20 cellular contexts compared by ENCODE assay signal in genomic region chr20:32158943-32159660, GRCh38. TPM values are rescaled to one million over a fixed set of nuclear protein-coding genes. Genes with fewer than 3 reads are reported as not detected.
A peak's percentile ranks its signal among the peaks of the same experiment; 100 is the strongest.
DNase-seq lines count a peak whose midpoint lies in the region; ATAC-seq and TF ChIP-seq lines count a peak whose summit lies in the region.
"Had no signal": no experiment of that assay in that cellular context is flagged by ENCODE, and none has a peak within 500 bp of the region (broad histone marks: within the 10 kb centered on the region; RNA-seq: fewer than 3 reads in every experiment).

No MANE protein-coding gene starts in this region.

- no peak overlapping the region for H3K4me3 ChIP-seq in HEK293 (ENCODE audit: low read depth, low read length)
- H3K4me3 ChIP-seq in coronary artery = no peak overlapping the region
- no peak overlapping the region for H3K4me3 ChIP-seq in sigmoid colon
- H3K4me3 ChIP-seq in uterus = no peak overlapping the region
- H3K4me3 ChIP-seq: dorsolateral prefrontal cortex had no signal

- intact Hi-C loops in sigmoid colon (cut with DNase I) = no loop called here
- intact Hi-C loops in uterus (cut with DNase I; ENCODE audit: low total_unique reads) = no loop called here

- TF ChIP-seq CTCF in HEK293 (tag by site-specific recombination; IDR thresholded peaks at IDR 0.05) (no peak), coronary artery (IDR thresholded peaks at IDR 0.05) (no peak), sigmoid colon (IDR thresholded peaks at IDR 0.05) (no peak), uterus (IDR thresholded peaks at IDR 0.05) (no peak)

- POLR2A ChIA-PET in HEK293 (lab: Yijun Ruan, JAX) = no interaction called here

- H3K4me1 ChIP-seq in HEK293 (ENCODE audit: control insufficient read depth, insufficient read depth, low read length) (no peaks in the 10 kb centered on the region), sigmoid colon (peaks cover 0 to 13% (median 8%) of the 10 kb centered on the region in 4 donors), uterus (no peaks in the 10 kb centered on the region)

- H3K9me3 ChIP-seq in HEK293 (ENCODE audit: control insufficient read depth, insufficient read depth, low read depth, low read length) (no peaks in the 10 kb centered on the region), sigmoid colon (no peaks in the 10 kb centered on the region), uterus (no peaks in the 10 kb centered on the region)
- H3K9me3 ChIP-seq: SK-N-SH had no signal

- no peak for TF ChIP-seq POLR2A in sigmoid colon (IDR thresholded peaks at IDR 0.05)
- TF ChIP-seq POLR2A in uterus (IDR thresholded peaks at IDR 0.05) = no peak

- H3K36me3 ChIP-seq in HEK293 (ENCODE audit: control insufficient read depth in 2 of 2, insufficient read depth in 1 of 2, low read length in 2 of 2) = peaks cover 8 to 72% of the 10 kb centered on the region in 2 experiments; a peak in 2 of 3 replicates
- H3K36me3 ChIP-seq in sigmoid colon = peaks cover 6 to 84% (median 43%) of the 10 kb centered on the region in 4 donors
- H3K36me3 ChIP-seq in uterus = no peaks in the 10 kb centered on the region

- H3K27ac ChIP-seq in HEK293 (ENCODE audit: extremely low read depth, low read depth, low read length) (no peak overlapping the region), coronary artery (no peak overlapping the region), sigmoid colon (no peak overlapping the region), uterus (no peak overlapping the region)
- H3K27ac ChIP-seq: dorsolateral prefrontal cortex had no signal

- no peak for ATAC-seq in HG03469 (IDR thresholded peaks at IDR 0.05; ENCODE audit: unreplicated experiment)
- ATAC-seq: left ventricle myocardium superior; natural killer cell treated with Interleukin-12 subunit alpha and Interleukin-12 subunit beta and Interleukin-15 and Interleukin-18, amount 100 ng/mL, for 72 hours had no signal

- peak; percentile 41 for DNase-seq in activated effector memory CD4-positive, alpha-beta T cell treated with anti-CD3 and anti-CD28 coated beads, Interleukin-2, amount 50 U/mL, for 16 hours
- DNase-seq in activated effector memory CD4-positive, alpha-beta T cell treated with Interleukin-2 at 50 U/mL for 16 hours = no peak
- DNase-seq in coronary artery (ENCODE audit: low spot score) (peak; percentile 31), sigmoid colon (peak; percentile 28), DMS 273 treated with DMSO at 0.1 percent for 48 hours (lab: John Stamatoyannopoulos, UW) (no peak), uterus (no peak)
- DNase-seq: anterior cingulate cortex, C1 segment of cervical spinal cord, dorsolateral prefrontal cortex, foreskin fibroblast, immature natural killer cell, KG1, left ventricle myocardium superior, NCI-H1694, NCI-H2171, NCI-H524, SK-N-SH had no signal

- CTCF ChIA-PET in HEK293 (lab: Yijun Ruan, JAX) = interaction anchor here (0.6 kb wide), 1 partner anchor 24 kb away, joined by 5 read pairs; no protein-coding TSS in a partner anchor

- WGBS in sigmoid colon, 2 donors = 93 to 97% methylated on average over 4 of the region's 4 CpGs

- TF ChIP-seq EP300 in sigmoid colon (IDR thresholded peaks at IDR 0.05) = no peak

- no peaks in the 10 kb centered on the region for H3K27me3 ChIP-seq in sigmoid colon
- H3K27me3 ChIP-seq in uterus = no peaks in the 10 kb centered on the region
- H3K27me3 ChIP-seq: dorsolateral prefrontal cortex had no signal

TF ChIP-seq in HEK293, 187 proteins besides CTCF, POLR2A, EP300 and RAD21:
- no peak for TF ChIP-seq ZNF354C (tag by site-specific recombination; IDR thresholded peaks at IDR 0.05; ENCODE audit: borderline replicate concordance, low read depth)
- peak; percentile 80 for TF ChIP-seq ZNF664 (tag by site-specific recombination; IDR thresholded peaks at IDR 0.05)
TF ChIP-seq in HEK293: peak in this region for 1.

RNA-seq across cellular contexts. Expression of gene PLAGL2, which starts 48.4 kb away (rescaled TPM):
- total RNA-seq in sigmoid colon = 1 to 10 TPM; 3.3 to 5.6 (median 4.6) TPM
- polyA plus RNA-seq in sigmoid colon = 10 to 100 TPM in 1 of 3 donors, 1 to 10 TPM in 2; 3.0 to 12.5 (median 8.1) TPM
- 10 to 100 TPM in 1 of 4 donors, 1 to 10 TPM in 3; 2.3 to 15.0 (median 4.9) TPM for total RNA-seq in uterus

RNA-seq across cellular contexts. Expression of gene POFUT1, which starts 48.6 kb away (rescaled TPM):
- total RNA-seq in sigmoid colon = 10 to 100 TPM; 23.5 to 31.6 (median 27.8) TPM
- 10 to 100 TPM in 2 of 3 donors, 1 to 10 TPM in 1; 7.2 to 25.3 (median 10.6) TPM for polyA plus RNA-seq in sigmoid colon
- total RNA-seq in uterus = 10 to 100 TPM; 11.2 to 47.1 (median 23.3) TPM

RNA-seq across cellular contexts. Expression of gene TM9SF4, which starts 49.6 kb away (rescaled TPM):
- total RNA-seq in sigmoid colon (10 to 100 TPM; 15.3 to 24.0 (median 19.1) TPM), uterus (10 to 100 TPM; 15.9 to 49.0 (median 28.1) TPM)
- 10 to 100 TPM in 1 of 3 donors, 1 to 10 TPM in 2; 6.6 to 38.3 (median 9.0) TPM for polyA plus RNA-seq in sigmoid colon

Comparison
In these comparisons a context has a peak if more than half of its experiments do, and no peak if none do; other contexts are left out.
1. DNase-seq: peak in activated effector memory CD4-positive, alpha-beta T cell treated with anti-CD3 and anti-CD28 coated beads, Interleukin-2, amount 50 U/mL, for 16 hours (single experiment), coronary artery (single experiment) and sigmoid colon (single experiment); none in activated effector memory CD4-positive, alpha-beta T cell treated with Interleukin-2 at 50 U/mL for 16 hours (single experiment), DMS 273 treated with DMSO at 0.1 percent for 48 hours (single experiment) and uterus (0 of 2).